Comparison of ENCODE assay signal across 9 cellular contexts in genomic region chr16:30378236-30379164, GRCh38. TPM values are rescaled to one million over a fixed set of nuclear protein-coding genes. Genes with fewer than 3 reads are reported as not detected.
DNase-seq lines count a peak whose midpoint lies in the region; ATAC-seq, FAIRE-seq and TF ChIP-seq lines count a peak whose summit lies in the region.
"Had no signal": no experiment of that assay in that cellular context is flagged by ENCODE, and none has a peak within 500 bp of the region (broad histone marks: within the 10 kb centered on the region; RNA-seq: fewer than 3 reads in every experiment).

No MANE protein-coding gene starts in this region.

- peaks cover 58% of the 10 kb centered on the region for H3K4me1 Mint-ChIP-seq in activated CD4-positive, alpha-beta T cell treated with anti-CD3 and anti-CD28 coated beads, Interleukin-2, amount 10 ng/mL, durations not matched to agents 7 days and 5 days

- WGBS in HepG2 (ENCODE audit: low lambda C conversion rate), result 1% methylated on average over 55 of the region's 68 CpGs

- peak in 1 of 2 experiments; percentile 64; a peak in 2 of 4 replicates for TF ChIP-seq EP300 in HepG2 (IDR thresholded peaks at IDR 0.05; ENCODE audit: low read depth in 2 of 2, low read length in 2 of 2)
- 0 out of 2 replicates have a peak, but pooled peaks have one; percentile 15 for TF ChIP-seq EP300 in HepG2 (CRISPR knock-in tag; IDR thresholded peaks at IDR 0.05; ENCODE audit: borderline replicate concordance)

- POLR2A ChIA-PET in activated CD4-positive, alpha-beta T cell treated with anti-CD3 and anti-CD28 coated beads, Interleukin-2, amount 10 ng/mL, durations not matched to agents 7 days and 5 days (lab: Charles Lee), result no interaction called here
- POLR2A ChIA-PET in HepG2 (lab: Yijun Ruan, JAX), result interaction anchor here (0.8 to 2.0 kb wide), 7 partner anchors 14 to 31 kb away, joined by 3 to 7 read pairs (median 5); partner anchors contain the start of genes CD2BP2 and ZNF48

- H3K27me3 ChIP-seq in HepG2 (ENCODE audit: control insufficient read depth in 1 of 2, insufficient read depth in 2 of 2, low read length in 2 of 2), result no peaks in the 10 kb centered on the region

- peak overlapping the region; percentile 8 for H2AFZ ChIP-seq in HepG2 (ENCODE audit: low read length)

- peak; percentile 88 for ATAC-seq in GM19328 (IDR thresholded peaks at IDR 0.05; ENCODE audit: unreplicated experiment)
- peak; percentile 74 for ATAC-seq in HG03469 (IDR thresholded peaks at IDR 0.05; ENCODE audit: unreplicated experiment)
- peak; percentile 92 for ATAC-seq in HepG2

- H3K4me3 Mint-ChIP-seq in activated CD4-positive, alpha-beta T cell treated with anti-CD3 and anti-CD28 coated beads, Interleukin-2, amount 10 ng/mL, durations not matched to agents 7 days and 5 days, result peak overlapping the region; percentile 90

- no peaks in the 10 kb centered on the region for H4K20me1 ChIP-seq in HepG2 (ENCODE audit: insufficient read depth, low read length)

- peak overlapping the region; percentile 90 for H3K27ac ChIP-seq in HepG2 (ENCODE audit: extremely low read length, insufficient read depth, low read length)

- peak overlapping the region; percentile 100 for H3K27ac Mint-ChIP-seq in activated CD4-positive, alpha-beta T cell treated with anti-CD3 and anti-CD28 coated beads, Interleukin-2, amount 10 ng/mL, durations not matched to agents 7 days and 5 days

- peak overlapping the region; percentile 78 for H3K9ac ChIP-seq in HepG2 (ENCODE audit: insufficient read depth, low read depth, low read length)

- intact Hi-C loops in HepG2 (cut with micrococcal nuclease; ENCODE audit: unreplicated experiment), result loop anchor here (1.0 to 2.0 kb wide), 2 partner anchors 17 to 56 kb away; partner anchors contain the start of gene ZNF48

- in situ Hi-C loops in HepG2 (cut with HindIII; ENCODE audit: extremely low pct_ligation_motif_present, low pct_unique_long_range_greater_than_20kb), result no loop called here

- TF ChIP-seq POLR2A in HepG2 (IDR thresholded peaks at IDR 0.05; ENCODE audit: insufficient read depth in 1 of 2, low read depth in 2 of 2, low read length in 2 of 2), result peak; percentile 65 to 98; a peak in 3 of 4 replicates

- H3K36me3 Mint-ChIP-seq in activated CD4-positive, alpha-beta T cell treated with anti-CD3 and anti-CD28 coated beads, Interleukin-2, amount 10 ng/mL, durations not matched to agents 7 days and 5 days (ENCODE audit: low read depth), result peaks cover 40% of the 10 kb centered on the region

- TF ChIP-seq RAD21 in HepG2 (CRISPR knock-in tag; IDR thresholded peaks at IDR 0.05), result peak; percentile 55

- H3K9me3 Mint-ChIP-seq in activated CD4-positive, alpha-beta T cell treated with anti-CD3 and anti-CD28 coated beads, Interleukin-2, amount 10 ng/mL, durations not matched to agents 7 days and 5 days, result no peaks in the 10 kb centered on the region

- H3K27me3 Mint-ChIP-seq in activated CD4-positive, alpha-beta T cell treated with anti-CD3 and anti-CD28 coated beads, Interleukin-2, amount 10 ng/mL, durations not matched to agents 7 days and 5 days, result no peaks in the 10 kb centered on the region

- peaks cover 52% of the 10 kb centered on the region for H3K4me1 ChIP-seq in HepG2 (ENCODE audit: insufficient read depth, low read length)

- H3K4me3 ChIP-seq in HepG2 (replicated peaks in 1 of 3; ENCODE audit: insufficient read depth in 1 of 3, low read depth in 2 of 3, low read length in 3 of 3), result peak overlapping the region; percentile 71 to 97 (median 80)

- TF ChIP-seq CTCF in HepG2 (CRISPR knock-in tag; IDR thresholded peaks at IDR 0.05), result peak; percentile 53

- peak; percentile 94 for FAIRE-seq in HepG2 (lab: Jason Lieb, UNC)

- CTCF ChIA-PET in activated CD4-positive, alpha-beta T cell treated with anti-CD3 and anti-CD28 coated beads, Interleukin-2, amount 10 ng/mL, durations not matched to agents 7 days and 5 days (lab: Charles Lee), result interaction anchor here (1.2 to 1.5 kb wide), 2 partner anchors 10 to 31 kb away, joined by 4 to 5 read pairs; no protein-coding TSS in a partner anchor
- CTCF ChIA-PET in HepG2 (lab: Yijun Ruan, JAX; ENCODE audit: low intra/inter-chr PET ratio, low total read pairs), result no interaction called here

- no peaks in the 10 kb centered on the region for H3K9me3 ChIP-seq in HepG2 (ENCODE audit: low read length)

- BruUV-seq in HepG2 (replicated peaks; lab: Mats Ljungman, UMichigan), result no TSS peak

- DNase-seq in C1 segment of cervical spinal cord (lab: John Stamatoyannopoulos, UW) (peak; percentile 62 to 99 (median 97)), NCI-H526 (lab: John Stamatoyannopoulos, UW) (peak; percentile 90 to 99), cortex of kidney (lab: John Stamatoyannopoulos, UW) (peak; percentile 53), HepG2 (ENCODE audit: low spot score) (peak; percentile 95)
- peak; percentile 98 for DNase-seq in activated CD4-positive, alpha-beta T cell treated with anti-CD3 and anti-CD28 coated beads, Interleukin-2, amount 10 ng/mL, durations not matched to agents 7 days and 5 days
- DNase-seq in stimulated activated CD4-positive, alpha-beta T cell treated with anti-CD3 and anti-CD28 coated beads, Interleukin-2, amount 100 ng/mL, for 48 hours, result peak; percentile 99 to 100

- peak overlapping the region; percentile 97 for H3K4me2 ChIP-seq in HepG2 (ENCODE audit: low read depth, low read length)

- H3K79me2 ChIP-seq in HepG2 (ENCODE audit: insufficient read depth, low read length), result peaks cover 2% of the 10 kb centered on the region

- no peaks in the 10 kb centered on the region for H3K36me3 ChIP-seq in HepG2 (replicated peaks in 1 of 2; ENCODE audit: control insufficient read depth in 1 of 2, insufficient read depth in 2 of 2, low read length in 2 of 2)

RNA-seq across cellular contexts. Expression of gene SEPTIN1, which starts 3.9 kb away (rescaled TPM):
- 100 to 1,000 TPM; 383 to 413 TPM for total RNA-seq in activated CD4-positive, alpha-beta T cell treated with anti-CD3 and anti-CD28 coated beads, Interleukin-2, amount 10 ng/mL, durations not matched to agents 7 days and 5 days
- total RNA-seq in HepG2 (2016; rRNA removed; fragmentation: Illumina TruSeq; extraction: Trizol), result 0.18 and 0.27 TPM in 2 replicates
- total RNA-seq in HepG2 (2016; cell fraction: cytosol; rRNA removed; fragmentation: Illumina TruSeq; extraction: Trizol; ENCODE audit: low read depth), result 0.18 and 0.51 TPM in 2 replicates
- total RNA-seq in HepG2 (2016; cell fraction: insoluble cytoplasmic fraction; rRNA removed; fragmentation: Illumina TruSeq; extraction: Trizol), result 0.17 and 0.18 TPM in 2 replicates
- total RNA-seq in HepG2 (2016; cell fraction: membrane; rRNA removed; fragmentation: Illumina TruSeq; extraction: Trizol), result 0.28 and 0.68 TPM in 2 replicates
- total RNA-seq in HepG2 (2016; cell fraction: nucleus; rRNA removed; fragmentation: Illumina TruSeq; extraction: Trizol), result not detected in 2 replicates
- 0.67 and 0.94 TPM in 2 replicates for polyA plus RNA-seq in HepG2 (2011; rRNA removed)
- polyA plus RNA-seq in HepG2 (2011; cell fraction: cytosol; rRNA removed), result 0.56 and 0.76 TPM in 2 replicates
- 1.0 and 1.3 TPM in 2 replicates for polyA plus RNA-seq in HepG2 (2011; cell fraction: nucleus; rRNA removed)
- polyA plus RNA-seq in HepG2 (2012), result 1.1 and 1.7 TPM in 2 replicates
- polyA plus RNA-seq in HepG2 (2016; cell fraction: cytosol; fragmentation: Illumina TruSeq; extraction: Trizol; ENCODE audit: low read depth), result 4.2 and 4.6 TPM in 2 replicates
- 0.76 and 0.85 TPM in 2 replicates for polyA plus RNA-seq in HepG2 (2016; cell fraction: insoluble cytoplasmic fraction; fragmentation: Illumina TruSeq; extraction: Trizol; ENCODE audit: low read depth)
- 3.3 and 3.8 TPM in 2 replicates for polyA plus RNA-seq in HepG2 (2016; cell fraction: membrane; fragmentation: Illumina TruSeq; extraction: Trizol; ENCODE audit: low read depth)
- 0.65 and 1.1 TPM in 2 replicates for polyA plus RNA-seq in HepG2 (2016; cell fraction: nucleus; fragmentation: Illumina TruSeq; extraction: Trizol; ENCODE audit: insufficient read depth, low read depth)
- 0.24 TPM in 1 of 2 replicates, not detected in the other for polyA minus RNA-seq in HepG2 (2011; rRNA and poly(A)+ RNA removed; ENCODE audit: low replicate concordance)
- not detected in 2 replicates for polyA minus RNA-seq in HepG2 (2011; cell fraction: cytosol; rRNA and poly(A)+ RNA removed)
- 0.13 TPM in 1 of 2 replicates, not detected in the other for polyA minus RNA-seq in HepG2 (2011; cell fraction: nucleus; rRNA and poly(A)+ RNA removed)

RNA-seq across cellular contexts. Expression of gene MYL11, which starts 3.9 kb away (rescaled TPM):
- total RNA-seq in activated CD4-positive, alpha-beta T cell treated with anti-CD3 and anti-CD28 coated beads, Interleukin-2, amount 10 ng/mL, durations not matched to agents 7 days and 5 days, result not detected
- total RNA-seq in HepG2 (2016; rRNA removed; fragmentation: Illumina TruSeq; extraction: Trizol), result not detected in 2 replicates
- not detected in 2 replicates for total RNA-seq in HepG2 (2016; cell fraction: cytosol; rRNA removed; fragmentation: Illumina TruSeq; extraction: Trizol; ENCODE audit: low read depth)
- total RNA-seq in HepG2 (2016; cell fraction: insoluble cytoplasmic fraction; rRNA removed; fragmentation: Illumina TruSeq; extraction: Trizol), result not detected in 2 replicates
- 0.62 TPM in 1 of 2 replicates, not detected in the other for total RNA-seq in HepG2 (2016; cell fraction: membrane; rRNA removed; fragmentation: Illumina TruSeq; extraction: Trizol)
- total RNA-seq in HepG2 (2016; cell fraction: nucleus; rRNA removed; fragmentation: Illumina TruSeq; extraction: Trizol), result not detected in 2 replicates
- polyA plus RNA-seq in HepG2 (2011; rRNA removed), result not detected in 2 replicates
- polyA plus RNA-seq in HepG2 (2011; cell fraction: cytosol; rRNA removed), result not detected in 2 replicates
- not detected in 2 replicates for polyA plus RNA-seq in HepG2 (2011; cell fraction: nucleus; rRNA removed)
- not detected in 2 replicates for polyA plus RNA-seq in HepG2 (2012)
- 0.72 and 1.3 TPM in 2 replicates for polyA plus RNA-seq in HepG2 (2016; cell fraction: cytosol; fragmentation: Illumina TruSeq; extraction: Trizol; ENCODE audit: low read depth)
- polyA plus RNA-seq in HepG2 (2016; cell fraction: insoluble cytoplasmic fraction; fragmentation: Illumina TruSeq; extraction: Trizol; ENCODE audit: low read depth), result not detected in 2 replicates
- 0.87 TPM in 1 of 2 replicates, not detected in the other for polyA plus RNA-seq in HepG2 (2016; cell fraction: membrane; fragmentation: Illumina TruSeq; extraction: Trizol; ENCODE audit: low read depth)
- not detected in 2 replicates for polyA plus RNA-seq in HepG2 (2016; cell fraction: nucleus; fragmentation: Illumina TruSeq; extraction: Trizol; ENCODE audit: insufficient read depth, low read depth)
- not detected in 2 replicates for polyA minus RNA-seq in HepG2 (2011; rRNA and poly(A)+ RNA removed; ENCODE audit: low replicate concordance)
- not detected in 2 replicates for polyA minus RNA-seq in HepG2 (2011; cell fraction: cytosol; rRNA and poly(A)+ RNA removed)
- polyA minus RNA-seq in HepG2 (2011; cell fraction: nucleus; rRNA and poly(A)+ RNA removed), result not detected in 2 replicates
- total RNA-seq: subcutaneous adipose tissue had no signal

RNA-seq across cellular contexts. Expression of gene TBC1D10B, which starts 8.2 kb away (rescaled TPM):
- total RNA-seq in activated CD4-positive, alpha-beta T cell treated with anti-CD3 and anti-CD28 coated beads, Interleukin-2, amount 10 ng/mL, durations not matched to agents 7 days and 5 days, result 10 to 100 TPM; 63.9 to 69.9 TPM
- total RNA-seq in HepG2 (2016; rRNA removed; fragmentation: Illumina TruSeq; extraction: Trizol), result 20.8 and 24.8 TPM in 2 replicates
- 8.6 and 8.9 TPM in 2 replicates for total RNA-seq in HepG2 (2016; cell fraction: cytosol; rRNA removed; fragmentation: Illumina TruSeq; extraction: Trizol; ENCODE audit: low read depth)
- 16.6 and 24.3 TPM in 2 replicates for total RNA-seq in HepG2 (2016; cell fraction: insoluble cytoplasmic fraction; rRNA removed; fragmentation: Illumina TruSeq; extraction: Trizol)
- total RNA-seq in HepG2 (2016; cell fraction: membrane; rRNA removed; fragmentation: Illumina TruSeq; extraction: Trizol), result 26.7 and 28.1 TPM in 2 replicates
- 15.5 and 19.2 TPM in 2 replicates for total RNA-seq in HepG2 (2016; cell fraction: nucleus; rRNA removed; fragmentation: Illumina TruSeq; extraction: Trizol)
- 15.7 and 16.4 TPM in 2 replicates for polyA plus RNA-seq in HepG2 (2011; rRNA removed)
- polyA plus RNA-seq in HepG2 (2011; cell fraction: cytosol; rRNA removed), result 18.9 and 22.7 TPM in 2 replicates
- 33.2 and 34.9 TPM in 2 replicates for polyA plus RNA-seq in HepG2 (2011; cell fraction: nucleus; rRNA removed)
- 25.6 and 28.2 TPM in 2 replicates for polyA plus RNA-seq in HepG2 (2012)
- polyA plus RNA-seq in HepG2 (2016; cell fraction: cytosol; fragmentation: Illumina TruSeq; extraction: Trizol; ENCODE audit: low read depth), result 8.5 and 9.1 TPM in 2 replicates
- 22.6 and 31.2 TPM in 2 replicates for polyA plus RNA-seq in HepG2 (2016; cell fraction: insoluble cytoplasmic fraction; fragmentation: Illumina TruSeq; extraction: Trizol; ENCODE audit: low read depth)
- polyA plus RNA-seq in HepG2 (2016; cell fraction: membrane; fragmentation: Illumina TruSeq; extraction: Trizol; ENCODE audit: low read depth), result 21.4 and 25.0 TPM in 2 replicates
- 36.3 and 37.8 TPM in 2 replicates for polyA plus RNA-seq in HepG2 (2016; cell fraction: nucleus; fragmentation: Illumina TruSeq; extraction: Trizol; ENCODE audit: insufficient read depth, low read depth)
- polyA minus RNA-seq in HepG2 (2011; rRNA and poly(A)+ RNA removed; ENCODE audit: low replicate concordance), result 31.9 and 51.8 TPM in 2 replicates
- 20.0 and 23.4 TPM in 2 replicates for polyA minus RNA-seq in HepG2 (2011; cell fraction: cytosol; rRNA and poly(A)+ RNA removed)
- 15.0 and 15.1 TPM in 2 replicates for polyA minus RNA-seq in HepG2 (2011; cell fraction: nucleus; rRNA and poly(A)+ RNA removed)

RNA-seq across cellular contexts. Expression of gene ZNF48, which starts 16.7 kb away (rescaled TPM):
- total RNA-seq in activated CD4-positive, alpha-beta T cell treated with anti-CD3 and anti-CD28 coated beads, Interleukin-2, amount 10 ng/mL, durations not matched to agents 7 days and 5 days, result 10 to 100 TPM; 13.7 to 13.9 TPM
- total RNA-seq in HepG2 (2016; rRNA removed; fragmentation: Illumina TruSeq; extraction: Trizol), result 10.9 and 12.3 TPM in 2 replicates
- 2.3 and 2.9 TPM in 2 replicates for total RNA-seq in HepG2 (2016; cell fraction: cytosol; rRNA removed; fragmentation: Illumina TruSeq; extraction: Trizol; ENCODE audit: low read depth)
- total RNA-seq in HepG2 (2016; cell fraction: insoluble cytoplasmic fraction; rRNA removed; fragmentation: Illumina TruSeq; extraction: Trizol), result 10.9 and 12.6 TPM in 2 replicates
- 8.8 and 8.9 TPM in 2 replicates for total RNA-seq in HepG2 (2016; cell fraction: membrane; rRNA removed; fragmentation: Illumina TruSeq; extraction: Trizol)
- 5.4 and 7.9 TPM in 2 replicates for total RNA-seq in HepG2 (2016; cell fraction: nucleus; rRNA removed; fragmentation: Illumina TruSeq; extraction: Trizol)
- polyA plus RNA-seq in HepG2 (2011; rRNA removed), result 9.9 and 11.7 TPM in 2 replicates
- 7.8 and 10.1 TPM in 2 replicates for polyA plus RNA-seq in HepG2 (2011; cell fraction: cytosol; rRNA removed)
- polyA plus RNA-seq in HepG2 (2011; cell fraction: nucleus; rRNA removed), result 9.4 and 11.4 TPM in 2 replicates
- 7.7 and 10.5 TPM in 2 replicates for polyA plus RNA-seq in HepG2 (2012)
- polyA plus RNA-seq in HepG2 (2016; cell fraction: cytosol; fragmentation: Illumina TruSeq; extraction: Trizol; ENCODE audit: low read depth), result 2.1 and 2.6 TPM in 2 replicates
- 11.0 and 11.9 TPM in 2 replicates for polyA plus RNA-seq in HepG2 (2016; cell fraction: insoluble cytoplasmic fraction; fragmentation: Illumina TruSeq; extraction: Trizol; ENCODE audit: low read depth)
- polyA plus RNA-seq in HepG2 (2016; cell fraction: membrane; fragmentation: Illumina TruSeq; extraction: Trizol; ENCODE audit: low read depth), result 5.4 and 6.0 TPM in 2 replicates
- polyA plus RNA-seq in HepG2 (2016; cell fraction: nucleus; fragmentation: Illumina TruSeq; extraction: Trizol; ENCODE audit: insufficient read depth, low read depth), result 11.3 and 12.2 TPM in 2 replicates
- polyA minus RNA-seq in HepG2 (2011; rRNA and poly(A)+ RNA removed; ENCODE audit: low replicate concordance), result 7.6 and 12.0 TPM in 2 replicates
- polyA minus RNA-seq in HepG2 (2011; cell fraction: cytosol; rRNA and poly(A)+ RNA removed), result 4.8 and 5.3 TPM in 2 replicates
- polyA minus RNA-seq in HepG2 (2011; cell fraction: nucleus; rRNA and poly(A)+ RNA removed), result 4.1 and 5.0 TPM in 2 replicates

RNA-seq across cellular contexts. Expression of gene CD2BP2, which starts 23.4 kb away (rescaled TPM):
- total RNA-seq in activated CD4-positive, alpha-beta T cell treated with anti-CD3 and anti-CD28 coated beads, Interleukin-2, amount 10 ng/mL, durations not matched to agents 7 days and 5 days, result 10 to 100 TPM; 51.8 to 65.0 TPM
- total RNA-seq in HepG2 (2016; rRNA removed; fragmentation: Illumina TruSeq; extraction: Trizol), result 54.6 and 69.9 TPM in 2 replicates
- total RNA-seq in HepG2 (2016; cell fraction: cytosol; rRNA removed; fragmentation: Illumina TruSeq; extraction: Trizol; ENCODE audit: low read depth), result 7.2 and 8.0 TPM in 2 replicates
- 57.2 and 72.6 TPM in 2 replicates for total RNA-seq in HepG2 (2016; cell fraction: insoluble cytoplasmic fraction; rRNA removed; fragmentation: Illumina TruSeq; extraction: Trizol)
- 18.8 and 20.2 TPM in 2 replicates for total RNA-seq in HepG2 (2016; cell fraction: membrane; rRNA removed; fragmentation: Illumina TruSeq; extraction: Trizol)
- total RNA-seq in HepG2 (2016; cell fraction: nucleus; rRNA removed; fragmentation: Illumina TruSeq; extraction: Trizol), result 24.2 and 28.9 TPM in 2 replicates
- polyA plus RNA-seq in HepG2 (2011; rRNA removed), result 24.9 and 27.3 TPM in 2 replicates
- polyA plus RNA-seq in HepG2 (2011; cell fraction: cytosol; rRNA removed), result 26.5 and 26.7 TPM in 2 replicates
- 52.6 and 55.8 TPM in 2 replicates for polyA plus RNA-seq in HepG2 (2011; cell fraction: nucleus; rRNA removed)
- polyA plus RNA-seq in HepG2 (2012), result 25.0 and 28.0 TPM in 2 replicates
- polyA plus RNA-seq in HepG2 (2016; cell fraction: cytosol; fragmentation: Illumina TruSeq; extraction: Trizol; ENCODE audit: low read depth), result 8.5 and 10.2 TPM in 2 replicates
- 76.1 and 78.5 TPM in 2 replicates for polyA plus RNA-seq in HepG2 (2016; cell fraction: insoluble cytoplasmic fraction; fragmentation: Illumina TruSeq; extraction: Trizol; ENCODE audit: low read depth)
- 16.5 and 17.6 TPM in 2 replicates for polyA plus RNA-seq in HepG2 (2016; cell fraction: membrane; fragmentation: Illumina TruSeq; extraction: Trizol; ENCODE audit: low read depth)
- polyA plus RNA-seq in HepG2 (2016; cell fraction: nucleus; fragmentation: Illumina TruSeq; extraction: Trizol; ENCODE audit: insufficient read depth, low read depth), result 49.1 and 51.4 TPM in 2 replicates
- polyA minus RNA-seq in HepG2 (2011; rRNA and poly(A)+ RNA removed; ENCODE audit: low replicate concordance), result 21.5 and 32.4 TPM in 2 replicates
- 8.9 and 11.3 TPM in 2 replicates for polyA minus RNA-seq in HepG2 (2011; cell fraction: cytosol; rRNA and poly(A)+ RNA removed)
- polyA minus RNA-seq in HepG2 (2011; cell fraction: nucleus; rRNA and poly(A)+ RNA removed), result 14.0 and 20.5 TPM in 2 replicates

Comparison
In these comparisons a context has a peak if more than half of its experiments do, and no peak if none do; other contexts are left out.
1. Peak in every context shown above with its lines: DNase-seq, ATAC-seq, H3K4me3 ChIP-seq and H3K27ac ChIP-seq.
2. RNA of gene SEPTIN1, which starts 3.9 kb away (total RNA-seq): 383 to 413 TPM in activated CD4-positive, alpha-beta T cell treated with anti-CD3 and anti-CD28 coated beads, Interleukin-2, amount 10 ng/mL, durations not matched to agents 7 days and 5 days; 0.17 to 0.68 TPM in HepG2; every median in the first group is over 100 times any median in the second.